16 cellular contexts compared by ENCODE assay signal in the genomic region with DNA sequence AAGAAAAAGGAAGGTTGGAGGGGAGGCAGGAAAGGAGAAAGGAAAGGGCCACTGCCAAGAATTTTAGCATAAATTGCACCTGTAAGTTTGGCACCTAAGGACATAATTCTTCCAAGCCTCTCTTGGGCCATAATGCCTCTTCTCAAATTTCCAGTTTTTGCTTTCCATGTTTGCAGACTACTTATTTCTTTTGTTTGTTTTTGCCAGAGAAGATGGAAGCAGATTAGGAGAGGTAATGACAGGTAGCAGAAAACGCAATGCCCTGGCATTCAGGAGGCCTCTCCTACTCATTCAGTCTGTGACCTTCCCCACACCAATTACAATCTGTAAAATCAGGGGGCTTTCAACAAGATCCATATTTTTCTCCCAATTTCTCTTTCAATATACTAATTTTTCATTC.
A peak's percentile ranks its signal among the peaks of the same experiment; 100 is the strongest.
DNase-seq lines count a peak whose midpoint lies in the region; TF ChIP-seq lines count a peak whose summit lies in the region.
"Had no signal": no experiment of that assay in that cellular context is flagged by ENCODE, and none has a peak within 500 bp of the region (broad histone marks: within the 10 kb centered on the region; RNA-seq: fewer than 3 reads in every experiment).

No MANE protein-coding gene starts in this region.

- DNase-seq in NCI-H2107 treated with DMSO at 0.1 percent for 48 hours (lab: John Stamatoyannopoulos, UW; ENCODE audit: unreplicated experiment) = peak; percentile 51
- DNase-seq in NCI-H2107 (lab: John Stamatoyannopoulos, UW) = no peak
- DNase-seq in NCI-H187 treated with DMSO at 0.1 percent for 48 hours (lab: John Stamatoyannopoulos, UW) = peak; percentile 66
- peak; percentile 9 for DNase-seq in NCI-H345 treated with DMSO at 0.1 percent for 48 hours (lab: John Stamatoyannopoulos, UW; ENCODE audit: unreplicated experiment)
- DNase-seq in NOMO-1 treated with dmso at 0.1 percent for 144 hours (lab: John Stamatoyannopoulos, UW; ENCODE audit: unreplicated experiment) = no peak
- DNase-seq in iPS-NIHi11 (ENCODE audit: low spot score) = no peak
- DNase-seq in NCI-H1694 (lab: John Stamatoyannopoulos, UW) = no peak
- DNase-seq: CD8-positive, alpha-beta T cell; KG1; NCI-H1048; NCI-H446; OCI-M1; SJCRH30; T-helper 2 cell had no signal

- H3K4me1 ChIP-seq in HEK293 (ENCODE audit: control insufficient read depth, insufficient read depth, low read length) = peaks cover 5% of the 10 kb centered on the region; the same call in 1 of the 2 replicates
- H3K4me1 ChIP-seq: SJCRH30 had no signal

- no peaks in the 10 kb centered on the region for H3K9me3 ChIP-seq in HEK293 (ENCODE audit: control insufficient read depth, insufficient read depth, low read depth, low read length)

- H3K4me3 ChIP-seq in HEK293 (ENCODE audit: low read depth, low read length) = no peak overlapping the region
- H3K4me3 ChIP-seq: BLaER1, SJCRH30 had no signal

- POLR2A ChIA-PET in HEK293 (lab: Yijun Ruan, JAX) = no interaction called here

- no peaks in the 10 kb centered on the region for H3K36me3 ChIP-seq in HEK293 (ENCODE audit: control insufficient read depth in 2 of 2, insufficient read depth in 1 of 2, low read length in 2 of 2)
- H3K36me3 ChIP-seq: BLaER1, SJCRH30 had no signal

- CTCF ChIA-PET in HEK293 (lab: Yijun Ruan, JAX) = no interaction called here

- no peak overlapping the region for H3K27ac ChIP-seq in HEK293 (ENCODE audit: extremely low read depth, low read depth, low read length)
- H3K27ac ChIP-seq: BLaER1, SJCRH30 had no signal

- TF ChIP-seq CTCF in HEK293 (tag by site-specific recombination; IDR thresholded peaks at IDR 0.05) = no peak

TF ChIP-seq in HEK293, 187 proteins besides CTCF, POLR2A, EP300 and RAD21:
- TF ChIP-seq ZNF626 (tag by site-specific recombination; IDR thresholded peaks at IDR 0.05) = no peak
- TF ChIP-seq, protein P1, sequence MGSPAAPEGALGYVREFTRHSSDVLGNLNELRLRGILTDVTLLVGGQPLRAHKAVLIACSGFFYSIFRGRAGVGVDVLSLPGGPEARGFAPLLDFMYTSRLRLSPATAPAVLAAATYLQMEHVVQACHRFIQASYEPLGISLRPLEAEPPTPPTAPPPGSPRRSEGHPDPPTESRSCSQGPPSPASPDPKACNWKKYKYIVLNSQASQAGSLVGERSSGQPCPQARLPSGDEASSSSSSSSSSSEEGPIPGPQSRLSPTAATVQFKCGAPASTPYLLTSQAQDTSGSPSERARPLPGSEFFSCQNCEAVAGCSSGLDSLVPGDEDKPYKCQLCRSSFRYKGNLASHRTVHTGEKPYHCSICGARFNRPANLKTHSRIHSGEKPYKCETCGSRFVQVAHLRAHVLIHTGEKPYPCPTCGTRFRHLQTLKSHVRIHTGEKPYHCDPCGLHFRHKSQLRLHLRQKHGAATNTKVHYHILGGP (tag by site-specific recombination; IDR thresholded peaks at IDR 0.05) = peak; percentile 76
- TF ChIP-seq ZNF184 (tag by site-specific recombination; IDR thresholded peaks at IDR 0.05) = no peak
- TF ChIP-seq, protein P2, sequence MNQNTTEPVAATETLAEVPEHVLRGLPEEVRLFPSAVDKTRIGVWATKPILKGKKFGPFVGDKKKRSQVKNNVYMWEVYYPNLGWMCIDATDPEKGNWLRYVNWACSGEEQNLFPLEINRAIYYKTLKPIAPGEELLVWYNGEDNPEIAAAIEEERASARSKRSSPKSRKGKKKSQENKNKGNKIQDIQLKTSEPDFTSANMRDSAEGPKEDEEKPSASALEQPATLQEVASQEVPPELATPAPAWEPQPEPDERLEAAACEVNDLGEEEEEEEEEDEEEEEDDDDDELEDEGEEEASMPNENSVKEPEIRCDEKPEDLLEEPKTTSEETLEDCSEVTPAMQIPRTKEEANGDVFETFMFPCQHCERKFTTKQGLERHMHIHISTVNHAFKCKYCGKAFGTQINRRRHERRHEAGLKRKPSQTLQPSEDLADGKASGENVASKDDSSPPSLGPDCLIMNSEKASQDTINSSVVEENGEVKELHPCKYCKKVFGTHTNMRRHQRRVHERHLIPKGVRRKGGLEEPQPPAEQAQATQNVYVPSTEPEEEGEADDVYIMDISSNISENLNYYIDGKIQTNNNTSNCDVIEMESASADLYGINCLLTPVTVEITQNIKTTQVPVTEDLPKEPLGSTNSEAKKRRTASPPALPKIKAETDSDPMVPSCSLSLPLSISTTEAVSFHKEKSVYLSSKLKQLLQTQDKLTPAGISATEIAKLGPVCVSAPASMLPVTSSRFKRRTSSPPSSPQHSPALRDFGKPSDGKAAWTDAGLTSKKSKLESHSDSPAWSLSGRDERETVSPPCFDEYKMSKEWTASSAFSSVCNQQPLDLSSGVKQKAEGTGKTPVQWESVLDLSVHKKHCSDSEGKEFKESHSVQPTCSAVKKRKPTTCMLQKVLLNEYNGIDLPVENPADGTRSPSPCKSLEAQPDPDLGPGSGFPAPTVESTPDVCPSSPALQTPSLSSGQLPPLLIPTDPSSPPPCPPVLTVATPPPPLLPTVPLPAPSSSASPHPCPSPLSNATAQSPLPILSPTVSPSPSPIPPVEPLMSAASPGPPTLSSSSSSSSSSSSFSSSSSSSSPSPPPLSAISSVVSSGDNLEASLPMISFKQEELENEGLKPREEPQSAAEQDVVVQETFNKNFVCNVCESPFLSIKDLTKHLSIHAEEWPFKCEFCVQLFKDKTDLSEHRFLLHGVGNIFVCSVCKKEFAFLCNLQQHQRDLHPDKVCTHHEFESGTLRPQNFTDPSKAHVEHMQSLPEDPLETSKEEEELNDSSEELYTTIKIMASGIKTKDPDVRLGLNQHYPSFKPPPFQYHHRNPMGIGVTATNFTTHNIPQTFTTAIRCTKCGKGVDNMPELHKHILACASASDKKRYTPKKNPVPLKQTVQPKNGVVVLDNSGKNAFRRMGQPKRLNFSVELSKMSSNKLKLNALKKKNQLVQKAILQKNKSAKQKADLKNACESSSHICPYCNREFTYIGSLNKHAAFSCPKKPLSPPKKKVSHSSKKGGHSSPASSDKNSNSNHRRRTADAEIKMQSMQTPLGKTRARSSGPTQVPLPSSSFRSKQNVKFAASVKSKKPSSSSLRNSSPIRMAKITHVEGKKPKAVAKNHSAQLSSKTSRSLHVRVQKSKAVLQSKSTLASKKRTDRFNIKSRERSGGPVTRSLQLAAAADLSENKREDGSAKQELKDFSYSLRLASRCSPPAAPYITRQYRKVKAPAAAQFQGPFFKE (tag by site-specific recombination; IDR thresholded peaks at IDR 0.05; ENCODE audit: borderline replicate concordance) = no peak
- no peak for TF ChIP-seq ZNF394 (tag by site-specific recombination; IDR thresholded peaks at IDR 0.05; ENCODE audit: borderline replicate concordance)
- TF ChIP-seq ZNF785 (tag by site-specific recombination; IDR thresholded peaks at IDR 0.05) = no peak
- no peak for TF ChIP-seq ZNF114 (tag by site-specific recombination; IDR thresholded peaks at IDR 0.05)
- peak; percentile 65 for TF ChIP-seq OSR2 (tag by site-specific recombination; IDR thresholded peaks at IDR 0.05)
- TF ChIP-seq BCL11A (tag by site-specific recombination; IDR thresholded peaks at IDR 0.05; ENCODE audit: low read depth) = no peak
- TF ChIP-seq ZNF830 (tag by site-specific recombination; IDR thresholded peaks at IDR 0.05; ENCODE audit: low read depth) = no peak
- TF ChIP-seq ZNF202 (tag by site-specific recombination; IDR thresholded peaks at IDR 0.05; ENCODE audit: borderline replicate concordance) = no peak
- TF ChIP-seq, protein P3, sequence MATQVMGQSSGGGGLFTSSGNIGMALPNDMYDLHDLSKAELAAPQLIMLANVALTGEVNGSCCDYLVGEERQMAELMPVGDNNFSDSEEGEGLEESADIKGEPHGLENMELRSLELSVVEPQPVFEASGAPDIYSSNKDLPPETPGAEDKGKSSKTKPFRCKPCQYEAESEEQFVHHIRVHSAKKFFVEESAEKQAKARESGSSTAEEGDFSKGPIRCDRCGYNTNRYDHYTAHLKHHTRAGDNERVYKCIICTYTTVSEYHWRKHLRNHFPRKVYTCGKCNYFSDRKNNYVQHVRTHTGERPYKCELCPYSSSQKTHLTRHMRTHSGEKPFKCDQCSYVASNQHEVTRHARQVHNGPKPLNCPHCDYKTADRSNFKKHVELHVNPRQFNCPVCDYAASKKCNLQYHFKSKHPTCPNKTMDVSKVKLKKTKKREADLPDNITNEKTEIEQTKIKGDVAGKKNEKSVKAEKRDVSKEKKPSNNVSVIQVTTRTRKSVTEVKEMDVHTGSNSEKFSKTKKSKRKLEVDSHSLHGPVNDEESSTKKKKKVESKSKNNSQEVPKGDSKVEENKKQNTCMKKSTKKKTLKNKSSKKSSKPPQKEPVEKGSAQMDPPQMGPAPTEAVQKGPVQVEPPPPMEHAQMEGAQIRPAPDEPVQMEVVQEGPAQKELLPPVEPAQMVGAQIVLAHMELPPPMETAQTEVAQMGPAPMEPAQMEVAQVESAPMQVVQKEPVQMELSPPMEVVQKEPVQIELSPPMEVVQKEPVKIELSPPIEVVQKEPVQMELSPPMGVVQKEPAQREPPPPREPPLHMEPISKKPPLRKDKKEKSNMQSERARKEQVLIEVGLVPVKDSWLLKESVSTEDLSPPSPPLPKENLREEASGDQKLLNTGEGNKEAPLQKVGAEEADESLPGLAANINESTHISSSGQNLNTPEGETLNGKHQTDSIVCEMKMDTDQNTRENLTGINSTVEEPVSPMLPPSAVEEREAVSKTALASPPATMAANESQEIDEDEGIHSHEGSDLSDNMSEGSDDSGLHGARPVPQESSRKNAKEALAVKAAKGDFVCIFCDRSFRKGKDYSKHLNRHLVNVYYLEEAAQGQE (tag by site-specific recombination; IDR thresholded peaks at IDR 0.05) = no peak
- TF ChIP-seq ZNF324 (tag by site-specific recombination; IDR thresholded peaks at IDR 0.05) = no peak

Comparison
In these comparisons a context has a peak if more than half of its experiments do, and no peak if none do; other contexts are left out.
1. DNase-seq: peak in NCI-H2107 treated with DMSO at 0.1 percent for 48 hours (single experiment), NCI-H187 treated with DMSO at 0.1 percent for 48 hours (single experiment) and NCI-H345 treated with DMSO at 0.1 percent for 48 hours (single experiment); none in NCI-H2107 (single experiment), NOMO-1 treated with dmso at 0.1 percent for 144 hours (single experiment), iPS-NIHi11 (single experiment) and NCI-H1694 (single experiment).